ENCODE assay signal across 8 cellular contexts in genomic region chr2:43225093-43225787, GRCh38. TPM values are rescaled to one million over a fixed set of nuclear protein-coding genes. Genes with fewer than 3 reads are reported as not detected.
DNase-seq lines count a peak whose midpoint lies in the region; ATAC-seq and TF ChIP-seq lines count a peak whose summit lies in the region.

No MANE protein-coding gene starts in this region.

- H3K27ac Mint-ChIP-seq in CD14-positive monocyte, result peak overlapping the region; percentile 93 to 98 (median 96)

- TF ChIP-seq POLR2A in lower leg skin (IDR thresholded peaks at IDR 0.05), result no peak

- TF ChIP-seq CTCF in CD14-positive monocyte (IDR thresholded peaks at IDR 0.05), result no peak
- no peak for TF ChIP-seq CTCF in choroid plexus epithelial cell (conservative IDR thresholded peaks at IDR 0.05; ENCODE audit: low read depth, low read length)
- no peak for TF ChIP-seq CTCF in lower leg skin (IDR thresholded peaks at IDR 0.05)

- H3K4me1 Mint-ChIP-seq in CD14-positive monocyte, result peaks cover 47% of the 10 kb centered on the region

- WGBS in lower leg skin, 2 donors, result 1 to 2% methylated on average over 33 to 53 of the region's 74 CpGs

- peaks cover 0 to 9% (median 0%) of the 10 kb centered on the region in 7 donors for H3K9me3 Mint-ChIP-seq in CD14-positive monocyte

- intact Hi-C loops in CD14-positive monocyte (cut with micrococcal nuclease), result loop anchor here (5.0 to 10.0 kb wide), 6 partner anchors 68 to 400 kb away; no protein-coding TSS in a partner anchor
- intact Hi-C loops in lower leg skin (cut with DNase I; ENCODE audit: low total_unique reads), result loop anchor here (10.0 kb wide), 3 partner anchors 250 to 280 kb away; no protein-coding TSS in a partner anchor

- H3K4me3 Mint-ChIP-seq in CD14-positive monocyte, result peak overlapping the region; percentile 93 to 100

- H3K36me3 Mint-ChIP-seq in CD14-positive monocyte, result peaks cover 25 to 48% of the 10 kb centered on the region in 2 donors

- H3K27me3 Mint-ChIP-seq in CD14-positive monocyte (ENCODE audit: low read depth in 3 of 3), result peaks cover 0 to 4% (median 0%) of the 10 kb centered on the region in 3 donors

- H3K4me3 ChIP-seq in choroid plexus epithelial cell (ENCODE audit: low read depth, low read length) (peak overlapping the region; percentile 82), lower leg skin (ENCODE audit: low read depth, poor library complexity, severe bottlenecking) (peak overlapping the region; percentile 93)

- DNase-seq in CD14-positive monocyte (ENCODE audit: low spot score), result no peak
- peak; percentile 72 for DNase-seq in HT-29 (ENCODE audit: low spot score)
- DNase-seq in activated CD4-positive, CD25-positive, alpha-beta regulatory T cell treated with anti-CD3 and anti-CD28 coated beads, Interleukin-2, amount 50 U/mL, for 72 hours, result peak; percentile 67
- peak; percentile 84 for DNase-seq in choroid plexus epithelial cell (ENCODE audit: low read depth)
- peak in 1 of 2 donors; percentile 92 for DNase-seq in lower leg skin (ENCODE audit: low spot score in 2 of 2)
- DNase-seq in stimulated activated CD4-positive, alpha-beta T cell treated with anti-CD3 and anti-CD28 coated beads, TNF-alpha, amount 100 ng/mL, for 48 hours (ENCODE audit: low read depth in 3 of 3), result peak; percentile 28 to 50 (median 47)
- no peak for DNase-seq in NOMO-1 treated with DMSO at 0.1 percent for 48 hours (lab: John Stamatoyannopoulos, UW; ENCODE audit: unreplicated experiment)

- ATAC-seq in HG03095 (IDR thresholded peaks at IDR 0.05; ENCODE audit: unreplicated experiment), result no peak

RNA-seq across cellular contexts. Expression of gene ZFP36L2, which starts 1.2 kb away (rescaled TPM):
- 10 to 100 TPM; 84.4 to 88.3 TPM for polyA plus RNA-seq in CD14-positive monocyte
- total RNA-seq in HT-29 (2014; rRNA removed; shearing (Covaris generic)), result 19.4 and 20.5 TPM in 2 replicates
- 100 to 1,000 TPM; 137 to 329 (median 147) TPM for total RNA-seq in lower leg skin

Comparison
In these comparisons a context has a peak if more than half of its experiments do, and no peak if none do; other contexts are left out.
1. DNase-seq: peak in HT-29 (single experiment), activated CD4-positive, CD25-positive, alpha-beta regulatory T cell treated with anti-CD3 and anti-CD28 coated beads, Interleukin-2, amount 50 U/mL, for 72 hours (single experiment), choroid plexus epithelial cell (single experiment) and stimulated activated CD4-positive, alpha-beta T cell treated with anti-CD3 and anti-CD28 coated beads, TNF-alpha, amount 100 ng/mL, for 48 hours (3 of 3); none in CD14-positive monocyte (single experiment) and NOMO-1 treated with DMSO at 0.1 percent for 48 hours (single experiment).